8 cellular contexts compared by ENCODE assay signal in genomic region chr3:184134746-184135148, GRCh38. TPM values are rescaled to one million over a fixed set of nuclear protein-coding genes. Genes with fewer than 3 reads are reported as not detected.
DNase-seq lines count a peak whose midpoint lies in the region; ATAC-seq and TF ChIP-seq lines count a peak whose summit lies in the region.

No MANE protein-coding gene starts in this region.

- TF ChIP-seq CTCF in MM.1S (IDR thresholded peaks at IDR 0.05; ENCODE audit: low read length) (no peak), colonic mucosa (IDR thresholded peaks at IDR 0.05) (no peak)

- H3K36me3 ChIP-seq in ACC112 (ENCODE audit: insufficient read depth, low read length) (peaks cover 5% of the 10 kb centered on the region; the same call in 1 of the 2 replicates), MM.1S (replicated peaks; ENCODE audit: insufficient read depth, low read length) (peaks cover 6% of the 10 kb centered on the region; the same call in 1 of the 2 replicates), colonic mucosa (no peaks in the 10 kb centered on the region), mucosa of stomach (ENCODE audit: control insufficient read depth, insufficient read depth, low read length) (no peaks in the 10 kb centered on the region)

- H4K20me1 ChIP-seq in MM.1S (ENCODE audit: insufficient read depth, low read length) = no peaks in the 10 kb centered on the region

- H3K27ac ChIP-seq in ACC112 (ENCODE audit: low read depth, low read length) = peak overlapping the region; percentile 56; the same call in 1 of the 2 replicates
- H3K27ac ChIP-seq in MM.1S (ENCODE audit: low read length) = peak overlapping the region; percentile 55; the same call in 1 of the 2 replicates
- H3K27ac ChIP-seq in colonic mucosa = peak overlapping the region; percentile 90

- intact Hi-C loops in colonic mucosa (cut with DNase I) = no loop called here

- 0 out of 2 replicates have a peak, but pooled peaks cover 3% of the 10 kb centered on the region for H3F3A ChIP-seq in MM.1S (ENCODE audit: insufficient read depth, low read length)

- H3K4me3 ChIP-seq in ACC112 (ENCODE audit: low read depth, low read length) (peak overlapping the region; percentile 86), MM.1S (ENCODE audit: low read length) (peak overlapping the region; percentile 77), colonic mucosa (peak overlapping the region; percentile 98), mucosa of stomach (ENCODE audit: low read length) (peak overlapping the region; percentile 81)

- H3K4me1 ChIP-seq in ACC112 (ENCODE audit: control insufficient read depth, insufficient read depth, low read length, unreplicated experiment) (peaks cover 22% of the 10 kb centered on the region), MM.1S (ENCODE audit: low read length) (peaks cover 17% of the 10 kb centered on the region), colonic mucosa (peaks cover 14% of the 10 kb centered on the region), mucosa of stomach (ENCODE audit: control insufficient read depth, insufficient read depth, low read length) (peaks cover 5% of the 10 kb centered on the region)

- H3K27me3 ChIP-seq in ACC112 (ENCODE audit: insufficient read depth, low read length) = no peaks in the 10 kb centered on the region
- no peaks in the 10 kb centered on the region for H3K27me3 ChIP-seq in MM.1S (replicated peaks; ENCODE audit: insufficient read depth, low read length)
- H3K27me3 ChIP-seq in colonic mucosa = no peaks in the 10 kb centered on the region
- no peaks in the 10 kb centered on the region for H3K27me3 ChIP-seq in mucosa of stomach (ENCODE audit: control insufficient read depth, insufficient read depth, low read length)

- peak overlapping the region; percentile 87 for H3K4me2 ChIP-seq in MM.1S (ENCODE audit: low read depth, low read length)

- H2AFZ ChIP-seq in ACC112 (ENCODE audit: low read length, unreplicated experiment) = peak overlapping the region; percentile 62
- peak overlapping the region; percentile 98 for H2AFZ ChIP-seq in MM.1S (ENCODE audit: low read length)

- peak; percentile 4 for ATAC-seq in GM19452 (IDR thresholded peaks at IDR 0.05; ENCODE audit: unreplicated experiment)

- H3K9me2 ChIP-seq in MM.1S (replicated peaks; ENCODE audit: insufficient read depth, low read length) = no peaks in the 10 kb centered on the region

- DNase-seq in MM.1S (no peak), colonic mucosa (no peak), NCI-H226 (no peak), midbrain (lab: John Stamatoyannopoulos, UW) (no peak), GM19238 (ENCODE audit: insufficient read length, low spot score) (no peak)

- no peaks in the 10 kb centered on the region for H3K9me3 ChIP-seq in MM.1S (replicated peaks; ENCODE audit: insufficient read depth, low read length)
- no peaks in the 10 kb centered on the region for H3K9me3 ChIP-seq in colonic mucosa
- H3K9me3 ChIP-seq in mucosa of stomach (ENCODE audit: control insufficient read depth, low read length) = no peaks in the 10 kb centered on the region

- peak overlapping the region; percentile 89 for H3K9ac ChIP-seq in MM.1S (ENCODE audit: low read length)
- H3K9ac ChIP-seq in colonic mucosa (ENCODE audit: low read depth in 2 of 2, low read length in 2 of 2) = peak overlapping the region; percentile 93 to 99
- peak overlapping the region; percentile 92 for H3K9ac ChIP-seq in mucosa of stomach (ENCODE audit: low read length)

- H3K79me2 ChIP-seq in ACC112 (ENCODE audit: control insufficient read depth, insufficient read depth, low read length, unreplicated experiment) (peaks cover 36% of the 10 kb centered on the region), MM.1S (ENCODE audit: low read length) (peaks cover 46% of the 10 kb centered on the region)

RNA-seq across cellular contexts. Expression of gene EIF2B5, which starts 0.4 kb away (rescaled TPM):
- total RNA-seq in colonic mucosa = 10 to 100 TPM; 36.0 to 58.3 TPM

RNA-seq across cellular contexts. Expression of gene DVL3, which starts 20.4 kb away (rescaled TPM):
- 10 to 100 TPM; 60.8 to 64.6 TPM for total RNA-seq in colonic mucosa

RNA-seq across cellular contexts. Expression of gene HTR3E, which starts 37.9 kb away (rescaled TPM):
- total RNA-seq in colonic mucosa = under 1 TPM; 0.13 to 0.52 TPM

RNA-seq across cellular contexts. Expression of gene AP2M1, which starts 39.9 kb away (rescaled TPM):
- total RNA-seq in colonic mucosa = 100 to 1,000 TPM; 206 to 255 TPM

RNA-seq across cellular contexts. Expression of gene ABCF3, which starts 51.3 kb away (rescaled TPM):
- 10 to 100 TPM; 54.6 to 82.4 TPM for total RNA-seq in colonic mucosa
